ENCODE assay signal across 30 cellular contexts in the genomic region with DNA sequence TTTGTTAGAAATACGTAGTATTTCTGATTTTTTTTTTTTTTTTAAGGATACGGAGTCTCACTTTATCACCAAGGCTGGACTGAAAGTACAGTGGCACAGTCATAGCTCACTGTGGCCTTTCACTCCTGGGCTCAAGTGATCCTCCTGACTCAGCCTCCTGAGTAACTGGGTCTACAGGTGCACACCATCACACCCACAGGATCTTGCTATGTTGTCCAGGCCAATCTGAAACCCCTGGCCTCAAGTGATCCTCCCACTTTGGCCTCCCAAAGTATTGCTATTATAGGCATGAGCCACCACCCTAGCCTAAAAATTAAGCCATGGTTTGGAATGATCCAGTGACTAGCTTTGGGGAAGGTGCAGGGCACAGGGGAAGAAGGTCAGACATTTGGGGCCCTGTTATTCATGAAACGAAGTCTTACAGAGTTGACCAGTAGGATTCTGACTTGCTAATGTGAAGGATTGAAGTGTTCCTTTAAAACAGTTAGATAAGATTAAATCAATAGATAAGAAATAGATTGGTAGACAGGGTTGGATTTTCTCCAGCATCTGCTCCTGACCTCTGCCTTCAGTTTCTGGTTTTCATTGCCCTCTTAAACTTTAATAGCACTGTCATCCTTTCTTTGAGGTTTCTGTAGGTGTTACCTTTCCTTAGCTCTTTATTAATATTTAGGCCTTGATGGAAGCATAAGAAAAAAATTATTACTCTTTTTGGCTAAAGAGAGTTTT.
"Had no signal": no experiment of that assay in that cellular context is flagged by ENCODE, and none has a peak within 500 bp of the region (broad histone marks: within the 10 kb centered on the region; RNA-seq: fewer than 3 reads in every experiment).

No MANE protein-coding gene starts in this region.

- H3K27ac ChIP-seq: breast epithelium, left lung, lower lobe of right lung, neural progenitor cell, parathyroid adenoma, psoas muscle, suprapubic skin, tibial nerve had no signal

- H3K27ac Mint-ChIP-seq: activated B cell treated with CpG ODN at 0.5 μM for 24 hours; activated naive CD4-positive, alpha-beta T cell treated with anti-CD3 and anti-CD28 coated beads, Interleukin-2, amount 10 ng/mL, durations not matched to agents 7 days and 5 days; activated T-helper 1 cell treated with anti-CD3 and anti-CD28 coated beads, Interleukin-12 subunit alpha, Interleukin-12 subunit beta, Interleukin-2, Interleukin-4 antibody, amounts not matched to agents 30 ng/mL and 10 ng/mL and 1 ng/mL, durations not matched to agents 14 hours and 24 hours and 36 hours; dendritic cell treated with granulocyte-macrophage colony-stimulating factor and Interleukin-4, amounts not matched to agents 40 ng/mL and 50 ng/mL, for 4 days; endodermal cell; neural progenitor cell; T-helper 1 cell treated with Interleukin-12 subunit alpha and Interleukin-12 subunit beta and Interleukin-4 antibody, amounts not matched to agents 30 μg/mL and 1 μg/mL, for 36 hours had no signal

- H3K27me3 ChIP-seq: breast epithelium, left lung, neural progenitor cell, suprapubic skin, tibial nerve had no signal

- DNase-seq: activated B cell treated with CpG ODN at 0.5 μM for 24 hours; activated CD4-positive, alpha-beta T cell treated with anti-CD3 and anti-CD28 coated beads for 36 hours; activated gamma-delta T cell; activated naive CD4-positive, alpha-beta T cell treated with anti-CD3 and anti-CD28 coated beads, Interleukin-2, amount 10 ng/mL, durations not matched to agents 7 days and 5 days; activated T-cell treated with anti-CD3 and anti-CD28 coated beads for 4 hours; amygdala; central memory CD4-positive, alpha-beta T cell; endodermal cell; foreskin fibroblast; head of caudate nucleus; hypothalamus; immature natural killer cell; kidney; left lung; lower lobe of right lung; mesenchymal stem cell; natural killer cell; occipital lobe; psoas muscle; stimulated activated naive CD4-positive, alpha-beta T cell; T1000 had no signal

- H3K9me3 Mint-ChIP-seq: activated B cell treated with CpG ODN at 0.5 μM for 24 hours; activated naive CD4-positive, alpha-beta T cell treated with anti-CD3 and anti-CD28 coated beads, Interleukin-2, amount 10 ng/mL, durations not matched to agents 7 days and 5 days; activated T-helper 1 cell treated with anti-CD3 and anti-CD28 coated beads, Interleukin-12 subunit alpha, Interleukin-12 subunit beta, Interleukin-2, Interleukin-4 antibody, amounts not matched to agents 30 ng/mL and 10 ng/mL and 1 ng/mL, durations not matched to agents 14 hours and 24 hours and 36 hours; dendritic cell treated with granulocyte-macrophage colony-stimulating factor and Interleukin-4, amounts not matched to agents 40 ng/mL and 50 ng/mL, for 4 days; endodermal cell; immature natural killer cell; natural killer cell; neural progenitor cell; T-helper 1 cell treated with Interleukin-12 subunit alpha and Interleukin-12 subunit beta and Interleukin-4 antibody, amounts not matched to agents 30 μg/mL and 1 μg/mL, for 36 hours had no signal

- H3K36me3 Mint-ChIP-seq: natural killer cell, neural progenitor cell had no signal

- H3K4me3 Mint-ChIP-seq: activated B cell treated with CpG ODN at 0.5 μM for 24 hours; activated CD4-positive, alpha-beta T cell treated with anti-CD3 and anti-CD28 coated beads for 36 hours; activated naive CD4-positive, alpha-beta T cell treated with anti-CD3 and anti-CD28 coated beads, Interleukin-2, amount 10 ng/mL, durations not matched to agents 7 days and 5 days; activated T-helper 1 cell treated with anti-CD3 and anti-CD28 coated beads, Interleukin-12 subunit alpha, Interleukin-12 subunit beta, Interleukin-2, Interleukin-4 antibody, amounts not matched to agents 30 ng/mL and 10 ng/mL and 1 ng/mL, durations not matched to agents 14 hours and 24 hours and 36 hours; dendritic cell treated with granulocyte-macrophage colony-stimulating factor and Interleukin-4, amounts not matched to agents 40 ng/mL and 50 ng/mL, for 4 days; endodermal cell; immature natural killer cell; natural killer cell; neural progenitor cell; T-helper 1 cell treated with Interleukin-12 subunit alpha and Interleukin-12 subunit beta and Interleukin-4 antibody, amounts not matched to agents 30 μg/mL and 1 μg/mL, for 36 hours had no signal

- ATAC-seq: activated CD4-positive, alpha-beta T cell treated with anti-CD3 and anti-CD28 coated beads for 36 hours; esophagus mucosa; left lung; lower lobe of right lung; natural killer cell; psoas muscle had no signal

- H3K4me2 ChIP-seq: neural progenitor cell had no signal

- H3K36me3 ChIP-seq: breast epithelium, neural progenitor cell had no signal

- H3K27me3 Mint-ChIP-seq: activated B cell treated with CpG ODN at 0.5 μM for 24 hours; activated CD4-positive, alpha-beta T cell treated with anti-CD3 and anti-CD28 coated beads for 36 hours; activated naive CD4-positive, alpha-beta T cell treated with anti-CD3 and anti-CD28 coated beads, Interleukin-2, amount 10 ng/mL, durations not matched to agents 7 days and 5 days; dendritic cell treated with granulocyte-macrophage colony-stimulating factor and Interleukin-4, amounts not matched to agents 40 ng/mL and 50 ng/mL, for 4 days had no signal

- H2AFZ ChIP-seq: neural progenitor cell, parathyroid adenoma had no signal

- H3K4me3 ChIP-seq: breast epithelium, left lung, lower lobe of right lung, neural progenitor cell, psoas muscle, suprapubic skin, tibial nerve had no signal

- H3K9me3 ChIP-seq: breast epithelium, left lung, lower lobe of right lung, psoas muscle, suprapubic skin, tibial nerve had no signal

- H3K9ac ChIP-seq: neural progenitor cell, parathyroid adenoma had no signal

- H3K4me1 ChIP-seq: breast epithelium, psoas muscle, suprapubic skin had no signal
